Comparison of ENCODE assay signal across 19 cellular contexts in genomic region chr3:181723568-181724431, GRCh38. TPM values are rescaled to one million over a fixed set of nuclear protein-coding genes. Genes with fewer than 3 reads are reported as not detected.
DNase-seq lines count a peak whose midpoint lies in the region; ATAC-seq and TF ChIP-seq lines count a peak whose summit lies in the region.
"Had no signal": no experiment of that assay in that cellular context is flagged by ENCODE, and none has a peak within 500 bp of the region (broad histone marks: within the 10 kb centered on the region; RNA-seq: fewer than 3 reads in every experiment).

No MANE protein-coding gene starts in this region.

- H3K4me1 ChIP-seq in neural progenitor cell: peaks cover 90% of the 10 kb centered on the region

- peaks cover 91% of the 10 kb centered on the region for H3K79me2 ChIP-seq in neural progenitor cell (ENCODE audit: low read depth)
- H3K79me2 ChIP-seq: hepatocyte had no signal

- peaks cover 98% of the 10 kb centered on the region for H3K27me3 Mint-ChIP-seq in T-helper 1 cell treated with Interleukin-12 subunit alpha and Interleukin-12 subunit beta and Interleukin-4 antibody, amounts not matched to agents 30 μg/mL and 1 μg/mL, for 36 hours (ENCODE audit: low read depth)
- peaks cover 31% of the 10 kb centered on the region for H3K27me3 Mint-ChIP-seq in WTC11 (ENCODE audit: low read depth)
- peaks cover 2% of the 10 kb centered on the region for H3K27me3 Mint-ChIP-seq in neural progenitor cell (ENCODE audit: insufficient read depth, low read depth)

- peak overlapping the region in 58 of 59 donors; percentile 1 to 86 (median 57) for H3K4me3 ChIP-seq in dorsolateral prefrontal cortex
- no peak overlapping the region for H3K4me3 ChIP-seq in neural progenitor cell
- H3K4me3 ChIP-seq: hepatocyte, suprapubic skin had no signal

- CTCF ChIA-PET in WTC11 (lab: Charles Lee): interaction anchor here (0.6 kb wide), 2 partner anchors 23 to 29 kb away, joined by 3 read pairs; no protein-coding TSS in a partner anchor

- peaks cover 10% of the 10 kb centered on the region for H3K36me3 Mint-ChIP-seq in T-helper 1 cell treated with Interleukin-12 subunit alpha and Interleukin-12 subunit beta and Interleukin-4 antibody, amounts not matched to agents 30 μg/mL and 1 μg/mL, for 36 hours (ENCODE audit: low read depth)
- peaks cover 2% of the 10 kb centered on the region; the same call in 1 of the 2 replicates for H3K36me3 Mint-ChIP-seq in WTC11
- peaks cover 13% of the 10 kb centered on the region for H3K36me3 Mint-ChIP-seq in neural progenitor cell

- peak overlapping the region; percentile 66 to 100 (median 93) for H3K27ac ChIP-seq in dorsolateral prefrontal cortex
- peak overlapping the region; percentile 24 for H3K27ac ChIP-seq in neural progenitor cell
- H3K27ac ChIP-seq: 22Rv1, hepatocyte, suprapubic skin had no signal

- H3K27me3 ChIP-seq in dorsolateral prefrontal cortex (peaks cover 0 to 100% (median 67%) of the 10 kb centered on the region in 45 donors), neural progenitor cell (no peaks in the 10 kb centered on the region)

- no peak for ATAC-seq in WTC11
- ATAC-seq in GM21737 (IDR thresholded peaks at IDR 0.05; ENCODE audit: unreplicated experiment): no peak
- ATAC-seq: left colon had no signal

- peak overlapping the region; percentile 48 for H3K4me3 Mint-ChIP-seq in T-helper 1 cell treated with Interleukin-12 subunit alpha and Interleukin-12 subunit beta and Interleukin-4 antibody, amounts not matched to agents 30 μg/mL and 1 μg/mL, for 36 hours
- peak overlapping the region; percentile 68 for H3K4me3 Mint-ChIP-seq in WTC11
- H3K4me3 Mint-ChIP-seq in neural progenitor cell: peak overlapping the region; percentile 80

- no peaks in the 10 kb centered on the region for H3K36me3 ChIP-seq in neural progenitor cell
- H3K36me3 ChIP-seq: suprapubic skin had no signal

- H4K20me1 ChIP-seq in neural progenitor cell (ENCODE audit: low read depth): peaks cover 40% of the 10 kb centered on the region

- no peaks in the 10 kb centered on the region for H3K9me3 ChIP-seq in neural progenitor cell (ENCODE audit: low read depth)
- H3K9me3 ChIP-seq: suprapubic skin had no signal

- TF ChIP-seq CTCF in WTC11 (IDR thresholded peaks at IDR 0.05): no peak
- TF ChIP-seq CTCF in dorsolateral prefrontal cortex (IDR thresholded peaks at IDR 0.05 in 54 of 56, conservative IDR thresholded peaks at IDR 0.05 in 2 of 56; ENCODE audit: low read depth in 1 of 56, partially characterized antibody in 56 of 56): peak in 5 of 56 donors; percentile 2 to 26 (median 12)
- TF ChIP-seq CTCF in neural progenitor cell (IDR thresholded peaks at IDR 0.05): no peak

- no peak overlapping the region for H3K9ac ChIP-seq in neural progenitor cell

- peaks cover 100% of the 10 kb centered on the region for H3F3A ChIP-seq in neural progenitor cell (ENCODE audit: low read depth)

- POLR2A ChIA-PET in WTC11 (lab: Charles Lee): no interaction called here

- H3K4me1 Mint-ChIP-seq in T-helper 1 cell treated with Interleukin-12 subunit alpha and Interleukin-12 subunit beta and Interleukin-4 antibody, amounts not matched to agents 30 μg/mL and 1 μg/mL, for 36 hours (ENCODE audit: low read depth): peaks cover 5% of the 10 kb centered on the region
- peaks cover 84% of the 10 kb centered on the region for H3K4me1 Mint-ChIP-seq in WTC11
- H3K4me1 Mint-ChIP-seq in neural progenitor cell: peaks cover 90% of the 10 kb centered on the region

- intact Hi-C loops in dorsolateral prefrontal cortex (cut with DNase I): loop anchor here in 1 of 2 donors (10.0 kb wide), 1 partner anchor 781 kb away; no protein-coding TSS in a partner anchor

- H3K4me2 ChIP-seq in neural progenitor cell: peak overlapping the region; percentile 86
- H3K4me2 ChIP-seq: hepatocyte had no signal

- peak overlapping the region; percentile 78 for H3K27ac Mint-ChIP-seq in T-helper 1 cell treated with Interleukin-12 subunit alpha and Interleukin-12 subunit beta and Interleukin-4 antibody, amounts not matched to agents 30 μg/mL and 1 μg/mL, for 36 hours
- H3K27ac Mint-ChIP-seq in WTC11 (no peak overlapping the region), neural progenitor cell (peak overlapping the region; percentile 87)

- DNase-seq in T-helper 1 cell (no peak), WTC11 (ENCODE audit: low spot score) (no peak), dorsolateral prefrontal cortex (no peak), neural progenitor cell (ENCODE audit: low spot score) (no peak), SW480 (ENCODE audit: low spot score) (no peak), epidermal melanocyte (ENCODE audit: insufficient read length, low spot score) (no peak)
- DNase-seq: activated naive CD4-positive, alpha-beta T cell treated with anti-CD3 and anti-CD28 coated beads, Interleukin-2, amount 50 U/mL, for 16 hours; DND-41; erythroblast; KG1; left colon; NCI-H1105; NCI-H2171; Right ventricle myocardium superior had no signal

- H3K9me3 Mint-ChIP-seq in T-helper 1 cell treated with Interleukin-12 subunit alpha and Interleukin-12 subunit beta and Interleukin-4 antibody, amounts not matched to agents 30 μg/mL and 1 μg/mL, for 36 hours: peaks cover 10% of the 10 kb centered on the region
- H3K9me3 Mint-ChIP-seq in WTC11: no peaks in the 10 kb centered on the region
- H3K9me3 Mint-ChIP-seq in neural progenitor cell: no peaks in the 10 kb centered on the region

- H2AFZ ChIP-seq in neural progenitor cell (replicated peaks): no peak overlapping the region
- H2AFZ ChIP-seq: hepatocyte had no signal

TF ChIP-seq in WTC11, 78 proteins besides CTCF, POLR2A, EP300 and RAD21:
- no peak for TF ChIP-seq HMGA2 (CRISPR knock-in tag; IDR thresholded peaks at IDR 0.05)
- TF ChIP-seq ZMAT4 (CRISPR knock-in tag; IDR thresholded peaks at IDR 0.05): no peak
- no peak for TF ChIP-seq ATF6 (CRISPR knock-in tag; IDR thresholded peaks at IDR 0.05)
- no peak for TF ChIP-seq TEAD4 (CRISPR knock-in tag; IDR thresholded peaks at IDR 0.05)
- no peak for TF ChIP-seq NFATC4 (CRISPR knock-in tag; IDR thresholded peaks at IDR 0.05)
- no peak for TF ChIP-seq PRRX2 (CRISPR knock-in tag; IDR thresholded peaks at IDR 0.05)
- no peak for TF ChIP-seq FOXJ3 (CRISPR knock-in tag; IDR thresholded peaks at IDR 0.05; ENCODE audit: borderline replicate concordance)
- no peak for TF ChIP-seq PRDM15 (CRISPR knock-in tag; IDR thresholded peaks at IDR 0.05)

RNA-seq across cellular contexts. Expression of gene SOX2, which starts 12.1 kb away (rescaled TPM):
- total RNA-seq in WTC11 (2021) (189 to 245 TPM (median 239 TPM) in 3 replicates), dorsolateral prefrontal cortex (100 to 1,000 TPM in 10 of 120 experiments, 10 to 100 TPM in 110; 34.2 to 159 (median 72.8) TPM), neural progenitor cell (ENCODE audit: low replicate concordance) (584 and 605 TPM in 2 replicates)
